21 cellular contexts compared by ENCODE assay signal in the genomic region with DNA sequence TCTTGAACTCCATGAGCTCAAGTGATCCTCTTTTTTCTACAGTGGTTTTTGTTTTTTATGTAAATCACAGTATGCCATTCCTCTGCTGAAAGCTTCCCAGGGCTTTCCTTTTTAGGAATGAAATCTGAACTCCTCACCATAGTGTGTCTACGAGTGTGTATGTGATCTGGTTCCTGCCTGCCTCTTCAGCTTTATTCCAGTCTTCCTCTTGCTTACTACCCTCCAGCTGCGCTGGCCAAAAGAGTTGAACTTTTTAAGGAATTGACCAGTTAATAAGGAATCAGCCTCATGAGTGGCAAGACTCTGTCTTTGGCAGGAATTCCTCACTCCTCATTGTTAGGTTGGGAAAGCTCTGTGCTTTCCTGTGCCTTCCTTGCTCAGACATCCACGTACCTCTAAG. TPM values are rescaled to one million over a fixed set of nuclear protein-coding genes. Genes with fewer than 3 reads are reported as not detected.
A peak's percentile ranks its signal among the peaks of the same experiment; 100 is the strongest.
DNase-seq lines count a peak whose midpoint lies in the region; ATAC-seq and TF ChIP-seq lines count a peak whose summit lies in the region.
"Had no signal": no experiment of that assay in that cellular context is flagged by ENCODE, and none has a peak within 500 bp of the region (broad histone marks: within the 10 kb centered on the region; RNA-seq: fewer than 3 reads in every experiment).

No MANE protein-coding gene starts in this region.

- CTCF ChIA-PET in OCI-LY7 (lab: Charles Lee; ENCODE audit: unreplicated experiment) = interaction anchor here (0.9 kb wide), 1 partner anchor 15 kb away, joined by 3 read pairs; no protein-coding TSS in a partner anchor

- H3K4me1 ChIP-seq in OCI-LY7 (ENCODE audit: insufficient read depth, low read length, poor library complexity, severe bottlenecking) = peaks cover 24% of the 10 kb centered on the region
- peaks cover 7% of the 10 kb centered on the region for H3K4me1 ChIP-seq in iPS-15b (ENCODE audit: control insufficient read depth, insufficient read depth, low read length)
- peaks cover 9 to 48% (median 37%) of the 10 kb centered on the region in 5 donors for H3K4me1 ChIP-seq in subcutaneous abdominal adipose tissue (ENCODE audit: control insufficient read depth in 5 of 5, insufficient read depth in 5 of 5, low read length in 5 of 5)
- H3K4me1 ChIP-seq: breast epithelium had no signal

- peaks cover 41% of the 10 kb centered on the region for H3K4me1 Mint-ChIP-seq in activated naive CD4-positive, alpha-beta T cell treated with anti-CD3 and anti-CD28 coated beads, Interleukin-2, amount 50 U/mL, for 24 hours

- no peaks in the 10 kb centered on the region for H3K27me3 Mint-ChIP-seq in activated naive CD4-positive, alpha-beta T cell treated with anti-CD3 and anti-CD28 coated beads, Interleukin-2, amount 50 U/mL, for 24 hours
- H3K27me3 Mint-ChIP-seq: stimulated activated memory B cell treated with anti-CD40 and anti-IgM and Interleukin-4, amounts not matched to agents 10 μg/mL and 1 μg/mL and 100 μg/mL, for 72 hours had no signal

- BruUV-seq in OCI-LY7 (replicated peaks; lab: Mats Ljungman, UMichigan) = no TSS peak

- no peak overlapping the region for H3K27ac Mint-ChIP-seq in activated naive CD4-positive, alpha-beta T cell treated with anti-CD3 and anti-CD28 coated beads, Interleukin-2, amount 50 U/mL, for 24 hours
- H3K27ac Mint-ChIP-seq: stimulated activated memory B cell treated with anti-CD40 and anti-IgM and Interleukin-4, amounts not matched to agents 10 μg/mL and 1 μg/mL and 100 μg/mL, for 72 hours had no signal

- intact Hi-C loops in OCI-LY7 (cut with micrococcal nuclease; ENCODE audit: unreplicated experiment) = no loop called here

- H3K36me3 ChIP-seq in OCI-LY7 (ENCODE audit: insufficient read depth, low read length) (peaks cover 79% of the 10 kb centered on the region), iPS-15b (ENCODE audit: control insufficient read depth, insufficient read depth, low read length) (peaks cover 17% of the 10 kb centered on the region), subcutaneous abdominal adipose tissue (ENCODE audit: control insufficient read depth in 5 of 5, insufficient read depth in 5 of 5, low read length in 5 of 5) (peaks cover 11 to 37% (median 25%) of the 10 kb centered on the region in 5 donors)
- H3K36me3 ChIP-seq: breast epithelium had no signal

- no peak for DNase-seq in activated naive CD4-positive, alpha-beta T cell (lab: John Stamatoyannopoulos, UW)
- DNase-seq in OCI-LY7 (ENCODE audit: low spot score) (no peak), HUDEP-2 (lab: John Stamatoyannopoulos, UW; ENCODE audit: unreplicated experiment in 76 of 76) (no peak), NCI-H446 treated with DMSO at 0.1 percent for 48 hours (lab: John Stamatoyannopoulos, UW) (no peak)
- DNase-seq: ACHN; activated CD8-positive, alpha-beta memory T cell treated with anti-CD3 and anti-CD28 coated beads, Interleukin-2, amount 50 U/mL, for 4 hours; activated naive CD4-positive, alpha-beta T cell treated with anti-CD3 and anti-CD28 coated beads, Interleukin-2, amount 50 U/mL, for 16 hours; Kasumi-1; NCI-H1436 treated with DMSO at 0.1 percent for 48 hours; NCI-H345; spleen; T-helper 2 cell had no signal

- no peaks in the 10 kb centered on the region for H3K9me2 ChIP-seq in OCI-LY7 (ENCODE audit: insufficient read depth, low read length)

- H3K79me2 ChIP-seq in OCI-LY7 (ENCODE audit: insufficient read depth, low read depth, low read length) = peaks cover 83% of the 10 kb centered on the region

- H3K27ac ChIP-seq in OCI-LY7 (ENCODE audit: low read depth, low read length, poor library complexity, severe bottlenecking) (no peak overlapping the region), subcutaneous abdominal adipose tissue (ENCODE audit: low read depth, low read length) (no peak overlapping the region)
- H3K27ac ChIP-seq: breast epithelium, upper lobe of right lung had no signal

- peak overlapping the region; percentile 19 for H3K4me3 Mint-ChIP-seq in activated naive CD4-positive, alpha-beta T cell treated with anti-CD3 and anti-CD28 coated beads, Interleukin-2, amount 50 U/mL, for 24 hours
- H3K4me3 Mint-ChIP-seq: stimulated activated memory B cell treated with anti-CD40 and anti-IgM and Interleukin-4, amounts not matched to agents 10 μg/mL and 1 μg/mL and 100 μg/mL, for 72 hours had no signal

- no peak for ATAC-seq in HG03108 (IDR thresholded peaks at IDR 0.05; ENCODE audit: unreplicated experiment)
- ATAC-seq: GM12878; left lobe of liver; stimulated activated memory B cell treated with anti-CD40 and anti-IgM and Interleukin-4, amounts not matched to agents 10 μg/mL and 1 μg/mL and 100 μg/mL, for 72 hours; upper lobe of right lung had no signal

- peak overlapping the region; percentile 32 for H3K4me2 ChIP-seq in OCI-LY7 (ENCODE audit: low read length)

- no peak for TF ChIP-seq CTCF in OCI-LY7 (conservative IDR thresholded peaks at IDR 0.05; ENCODE audit: low read length)

- peaks cover 15% of the 10 kb centered on the region for H3K36me3 Mint-ChIP-seq in activated naive CD4-positive, alpha-beta T cell treated with anti-CD3 and anti-CD28 coated beads, Interleukin-2, amount 50 U/mL, for 24 hours

- H2AFZ ChIP-seq in OCI-LY7 (ENCODE audit: low read length) = no peak overlapping the region

- POLR2A ChIA-PET in OCI-LY7 (lab: Charles Lee) = interaction anchor here (0.9 to 1.7 kb wide), 6 partner anchors 9 to 593 kb away, joined by 3 to 11 read pairs (median 4); no protein-coding TSS in a partner anchor

- H3K9ac ChIP-seq in iPS-15b (ENCODE audit: low read depth, low read length) (peak overlapping the region; percentile 74), subcutaneous abdominal adipose tissue (ENCODE audit: low read length in 5 of 5) (peak overlapping the region in 3 of 5 donors; percentile 9 to 51 (median 26))

- no peaks in the 10 kb centered on the region for H3K9me3 Mint-ChIP-seq in activated naive CD4-positive, alpha-beta T cell treated with anti-CD3 and anti-CD28 coated beads, Interleukin-2, amount 50 U/mL, for 24 hours
- H3K9me3 Mint-ChIP-seq: stimulated activated memory B cell treated with anti-CD40 and anti-IgM and Interleukin-4, amounts not matched to agents 10 μg/mL and 1 μg/mL and 100 μg/mL, for 72 hours had no signal

- H4K20me1 ChIP-seq in OCI-LY7 (ENCODE audit: insufficient read depth, low read length) = peaks cover 47% of the 10 kb centered on the region

- no peaks in the 10 kb centered on the region for H3K9me3 ChIP-seq in OCI-LY7 (ENCODE audit: low read length)
- no peaks in the 10 kb centered on the region for H3K9me3 ChIP-seq in iPS-15b (ENCODE audit: control insufficient read depth, insufficient read depth, low read length)
- H3K9me3 ChIP-seq in subcutaneous abdominal adipose tissue (ENCODE audit: control insufficient read depth in 5 of 5, low read length in 5 of 5) = no peaks in the 10 kb centered on the region
- H3K9me3 ChIP-seq: breast epithelium, spleen, upper lobe of right lung had no signal

- H3K27me3 ChIP-seq in iPS-15b (ENCODE audit: control insufficient read depth, insufficient read depth, low read length) (no peaks in the 10 kb centered on the region), subcutaneous abdominal adipose tissue (ENCODE audit: control insufficient read depth in 5 of 5, insufficient read depth in 4 of 5, low read length in 5 of 5) (no peaks in the 10 kb centered on the region)
- H3K27me3 ChIP-seq: breast epithelium, spleen, upper lobe of right lung had no signal

- H3K4me3 ChIP-seq in OCI-LY7 (ENCODE audit: low read depth, low read length, poor library complexity, severe bottlenecking) = no peak overlapping the region
- peak overlapping the region; percentile 24 for H3K4me3 ChIP-seq in iPS-15b (ENCODE audit: low read depth, low read length)
- H3K4me3 ChIP-seq in subcutaneous abdominal adipose tissue (ENCODE audit: low read depth in 1 of 5, low read length in 5 of 5) = no peak overlapping the region
- H3K4me3 ChIP-seq: breast epithelium, spleen, upper lobe of right lung had no signal

RNA-seq across cellular contexts. Expression of gene CCT7, which starts 4.0 kb away (rescaled TPM):
- 334 and 378 TPM in 2 replicates for total RNA-seq in OCI-LY7 (2014; rRNA removed; shearing (Covaris generic))
- 307 and 347 TPM in 2 replicates for total RNA-seq in OCI-LY7 (2022)

RNA-seq across cellular contexts. Expression of gene PRADC1, which starts 5.1 kb away (rescaled TPM):
- total RNA-seq in OCI-LY7 (2014; rRNA removed; shearing (Covaris generic)) = 25.3 and 25.9 TPM in 2 replicates
- 20.6 and 23.0 TPM in 2 replicates for total RNA-seq in OCI-LY7 (2022)

RNA-seq across cellular contexts. Expression of gene SMYD5, which starts 24.1 kb away (rescaled TPM):
- total RNA-seq in OCI-LY7 (2014; rRNA removed; shearing (Covaris generic)) = 32.9 and 42.2 TPM in 2 replicates
- 33.2 and 38.2 TPM in 2 replicates for total RNA-seq in OCI-LY7 (2022)

RNA-seq across cellular contexts. Expression of gene NOTO, which starts 35.8 kb away (rescaled TPM):
- not detected in 2 replicates for total RNA-seq in OCI-LY7 (2014; rRNA removed; shearing (Covaris generic))
- not detected in 2 replicates for total RNA-seq in OCI-LY7 (2022)
- total RNA-seq: breast epithelium, GM12878, left lobe of liver, spleen, upper lobe of right lung had no signal

RNA-seq across cellular contexts. Expression of gene FBXO41, which starts 46.1 kb away (rescaled TPM):
- 17.0 and 20.4 TPM in 2 replicates for total RNA-seq in OCI-LY7 (2014; rRNA removed; shearing (Covaris generic))
- 52.2 and 57.9 TPM in 2 replicates for total RNA-seq in OCI-LY7 (2022)
